In genomic region chr4:151407466-151408379, GRCh38 we compare ENCODE assay signal across 8 cellular contexts. TPM values are rescaled to one million over a fixed set of nuclear protein-coding genes. Genes with fewer than 3 reads are reported as not detected.
DNase-seq lines count a peak whose midpoint lies in the region; ATAC-seq and TF ChIP-seq lines count a peak whose summit lies in the region.

No MANE protein-coding gene starts in this region.

- H3K4me1 ChIP-seq in ascending aorta, result peaks cover 0 to 5% of the 10 kb centered on the region in 2 donors

- intact Hi-C loops in ascending aorta (cut with DNase I), result loop anchor here (1.0 to 5.0 kb wide), 2 partner anchors 85 to 353 kb away; no protein-coding TSS in a partner anchor

- peak; percentile 20 for DNase-seq in NCI-H1436 (lab: John Stamatoyannopoulos, UW)
- DNase-seq in NCI-H1436 treated with DMSO at 0.1 percent for 48 hours (lab: John Stamatoyannopoulos, UW), result no peak
- peak; percentile 92 for DNase-seq in NOMO-1 treated with DMSO at 0.1 percent for 48 hours (lab: John Stamatoyannopoulos, UW; ENCODE audit: unreplicated experiment)
- peak in 1 of 2 donors; percentile 63 for DNase-seq in ascending aorta (ENCODE audit: low spot score in 2 of 2)
- DNase-seq in iPS-NIHi11 (ENCODE audit: low spot score), result peak; percentile 32
- DNase-seq in stimulated activated CD4-positive, alpha-beta T cell treated with anti-CD3 and anti-CD28 coated beads, Interleukin-2, amount 100 ng/mL, for 24 hours, result peak; percentile 25 to 50
- no peak for DNase-seq in mesenteric fat pad (ENCODE audit: low spot score)

- H3K9me3 ChIP-seq in ascending aorta, result no peaks in the 10 kb centered on the region

- H3K4me3 ChIP-seq in ascending aorta, result peak overlapping the region; percentile 72 to 78

- H3K27ac ChIP-seq in ascending aorta, result peak overlapping the region; percentile 2 to 19

- H3K36me3 ChIP-seq in ascending aorta, result no peaks in the 10 kb centered on the region

- ATAC-seq in HG02678 (IDR thresholded peaks at IDR 0.05; ENCODE audit: unreplicated experiment), result peak; percentile 82

- TF ChIP-seq CTCF in ascending aorta (IDR thresholded peaks at IDR 0.05), result no peak

- H3K27me3 ChIP-seq in ascending aorta, result no peaks in the 10 kb centered on the region

RNA-seq across cellular contexts. Expression of gene FHIP1A, which starts 1.3 kb away (rescaled TPM):
- total RNA-seq in ascending aorta, result not detected
- total RNA-seq in mesenteric fat pad, result 0.10 TPM

Comparison
In these comparisons a context has a peak if more than half of its experiments do, and no peak if none do; other contexts are left out.
1. DNase-seq: peak in NCI-H1436 (single experiment), NOMO-1 treated with DMSO at 0.1 percent for 48 hours (single experiment), iPS-NIHi11 (single experiment) and stimulated activated CD4-positive, alpha-beta T cell treated with anti-CD3 and anti-CD28 coated beads, Interleukin-2, amount 100 ng/mL, for 24 hours (2 of 2); none in NCI-H1436 treated with DMSO at 0.1 percent for 48 hours (single experiment) and mesenteric fat pad (single experiment).